Comparison of ENCODE assay signal across 9 cellular contexts in the genomic region with DNA sequence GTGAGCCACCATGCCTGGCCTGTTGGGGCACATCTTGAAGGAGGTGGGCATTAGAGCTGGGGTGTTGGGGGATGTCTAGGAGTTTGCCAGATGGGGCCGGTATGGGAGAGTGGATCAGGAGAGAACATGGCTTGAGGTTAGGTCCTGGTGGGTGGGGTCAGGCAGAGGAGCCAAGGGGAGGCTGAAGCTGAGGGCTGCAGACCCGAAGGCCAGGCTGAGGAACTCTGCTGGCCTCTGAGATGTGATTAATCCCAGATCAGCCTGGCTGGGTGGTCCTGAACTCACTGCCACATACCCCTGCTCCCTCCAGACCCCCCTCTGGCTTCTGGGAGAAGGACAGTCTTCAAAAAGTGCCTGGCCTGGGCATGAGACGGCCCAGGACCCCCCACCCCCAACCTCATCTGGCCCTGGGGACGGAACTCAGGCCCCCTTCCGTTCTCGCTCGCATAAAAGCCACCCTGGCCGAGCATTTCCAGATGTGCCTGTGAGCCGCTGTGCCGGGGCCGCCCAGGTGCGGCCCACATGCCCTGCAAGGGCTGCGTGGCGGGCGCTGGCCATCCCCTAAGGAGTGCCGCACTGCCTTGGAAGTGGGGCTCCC. TPM values are rescaled to one million over a fixed set of nuclear protein-coding genes. Genes with fewer than 3 reads are reported as not detected.
DNase-seq lines count a peak whose midpoint lies in the region; ATAC-seq, FAIRE-seq and TF ChIP-seq lines count a peak whose summit lies in the region.
"Had no signal": no experiment of that assay in that cellular context is flagged by ENCODE, and none has a peak within 500 bp of the region (broad histone marks: within the 10 kb centered on the region; RNA-seq: fewer than 3 reads in every experiment).

No MANE protein-coding gene starts in this region.

- no peak overlapping the region for H3K27ac ChIP-seq in SJCRH30
- H3K27ac ChIP-seq in esophagus (ENCODE audit: low read depth in 2 of 2, low read length in 1 of 2) = peak overlapping the region; percentile 88 to 93

- no peak for DNase-seq in GM12865 (ENCODE audit: low read depth)
- no peak for DNase-seq in SJCRH30
- no peak for DNase-seq in retinal pigment epithelial cell (ENCODE audit: low read depth)
- no peak for DNase-seq in KBM-7
- DNase-seq in NK-92 treated with Interleukin-12 subunit alpha and Interleukin-12 subunit beta, amount 100 ng/mL, for 24 hours (lab: John Stamatoyannopoulos, UW) = no peak
- no peak for DNase-seq in urothelium cell line (ENCODE audit: low spot score)

- peaks cover 13% of the 10 kb centered on the region for H3K4me1 ChIP-seq in SJCRH30
- H3K4me1 ChIP-seq in esophagus (ENCODE audit: control insufficient read depth in 2 of 2, insufficient read depth in 2 of 2, low read length in 1 of 2) = peaks cover 3 to 16% of the 10 kb centered on the region in 2 donors

- no peak for ATAC-seq in activated CD4-positive, CD25-positive, alpha-beta regulatory T cell treated with anti-CD3 and anti-CD28 coated beads, Interleukin-2, amount 50 U/mL, for 24 hours

- in situ Hi-C loops in KBM-7 (cut with MboI; ENCODE audit: low pct_unique_long_range_greater_than_20kb, low sequenced_read_pairs) = no loop called here

- no peak for FAIRE-seq in urothelium cell line (lab: Jason Lieb, UNC)

- H3K4me3 ChIP-seq in GM12865 (ENCODE audit: low read depth, low read length) (peak overlapping the region; percentile 49), SJCRH30 (peak overlapping the region; percentile 89), esophagus (ENCODE audit: low read depth in 1 of 2, low read length in 2 of 2) (no peak overlapping the region), retinal pigment epithelial cell (ENCODE audit: low read length) (peak overlapping the region; percentile 45)

- H3K27me3 ChIP-seq in SJCRH30 (no peaks in the 10 kb centered on the region), esophagus (ENCODE audit: control insufficient read depth in 1 of 2, insufficient read depth in 2 of 2, low read length in 2 of 2) (peaks cover 0 to 5% of the 10 kb centered on the region in 2 donors)

- no peak for TF ChIP-seq CTCF in GM12865 (IDR thresholded peaks at IDR 0.05; ENCODE audit: insufficient read depth, low read depth, low read length, missing control alignments)
- TF ChIP-seq CTCF in retinal pigment epithelial cell (conservative IDR thresholded peaks at IDR 0.05; ENCODE audit: low read depth, low read length) = no peak

- H3K9me3 ChIP-seq in SJCRH30 (replicated peaks) (no peaks in the 10 kb centered on the region), esophagus (ENCODE audit: control insufficient read depth in 2 of 2, insufficient read depth in 1 of 2, low read depth in 1 of 2, low read length in 1 of 2) (no peaks in the 10 kb centered on the region)

- H3K36me3 ChIP-seq in SJCRH30 = no peaks in the 10 kb centered on the region
- no peaks in the 10 kb centered on the region for H3K36me3 ChIP-seq in esophagus (ENCODE audit: control insufficient read depth in 2 of 2, insufficient read depth in 2 of 2, low read length in 1 of 2)

- WGBS in esophagus, 2 donors = 90 to 93% methylated on average over 16 of the region's 16 CpGs

RNA-seq across cellular contexts. Expression of a gene that starts 2.7 kb away (rescaled TPM):
- total RNA-seq in SJCRH30 (2014; rRNA removed; shearing (Covaris generic)) = 6.5 and 8.0 TPM in 2 replicates
- polyA plus RNA-seq in esophagus = 1 to 10 TPM; 5.9 to 7.8 TPM

RNA-seq across cellular contexts. Expression of a gene that starts 15.9 kb away (rescaled TPM):
- 37.6 and 38.8 TPM in 2 replicates for total RNA-seq in SJCRH30 (2014; rRNA removed; shearing (Covaris generic))
- polyA plus RNA-seq in esophagus = 10 to 100 TPM; 38.4 to 61.5 TPM

RNA-seq across cellular contexts. Expression of a gene that starts 16.4 kb away (rescaled TPM):
- not detected in 2 replicates for total RNA-seq in SJCRH30 (2014; rRNA removed; shearing (Covaris generic))
- not detected for polyA plus RNA-seq in esophagus
- total RNA-seq: ureter had no signal

RNA-seq across cellular contexts. Expression of a gene that starts 29.8 kb away (rescaled TPM):
- 4.4 and 4.6 TPM in 2 replicates for total RNA-seq in SJCRH30 (2014; rRNA removed; shearing (Covaris generic))
- polyA plus RNA-seq in esophagus = 1 to 10 TPM; 4.8 to 7.6 TPM

RNA-seq across cellular contexts. Expression of a gene that starts 39.2 kb away (rescaled TPM):
- total RNA-seq in SJCRH30 (2014; rRNA removed; shearing (Covaris generic)) = not detected in 2 replicates
- polyA plus RNA-seq in esophagus = under 1 TPM; 0.53 to 0.86 TPM

Comparison
In these comparisons a context has a peak if more than half of its experiments do, and no peak if none do; other contexts are left out.
1. H3K4me3 ChIP-seq: peak in GM12865 (single experiment), SJCRH30 (single experiment) and retinal pigment epithelial cell (single experiment); none in esophagus (0 of 2).